In the genomic region with DNA sequence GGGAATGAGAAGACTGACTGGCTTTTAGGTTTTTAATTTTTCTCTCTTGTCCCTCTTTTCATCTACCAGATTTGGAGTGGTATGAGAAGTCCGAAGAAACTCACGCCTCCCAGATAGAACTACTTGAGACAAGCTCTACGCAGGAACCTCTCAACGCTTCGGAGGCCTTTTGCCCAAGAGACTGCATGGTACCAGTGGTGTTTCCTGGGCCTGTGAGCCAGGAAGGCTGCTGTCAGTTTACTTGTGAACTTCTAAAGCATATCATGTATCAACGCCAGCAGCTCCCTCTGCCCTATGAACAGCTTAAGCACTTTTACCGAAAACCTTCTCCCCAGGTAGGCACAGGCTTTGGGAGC, we compare ENCODE assay signal across 8 cellular contexts. TPM values are rescaled to one million over a fixed set of nuclear protein-coding genes. Genes with fewer than 3 reads are reported as not detected.
DNase-seq lines count a peak whose midpoint lies in the region; ATAC-seq and TF ChIP-seq lines count a peak whose summit lies in the region.

No MANE protein-coding gene starts in this region.

- H3K9me3 Mint-ChIP-seq in activated CD8-positive, alpha-beta T cell treated with anti-CD3 and anti-CD28 coated beads for 36 hours = no peaks in the 10 kb centered on the region
- H3K9me3 Mint-ChIP-seq in glutamatergic neuron (ENCODE audit: unreplicated experiment) = peaks cover 6% of the 10 kb centered on the region

- H3K27me3 ChIP-seq in BLaER1 = no peaks in the 10 kb centered on the region

- POLR2A ChIA-PET in activated CD8-positive, alpha-beta T cell treated with anti-CD3 and anti-CD28 coated beads for 36 hours (lab: Charles Lee) = interaction anchor here (0.7 to 2.6 kb wide), 6 partner anchors 9 to 205 kb away, joined by 3 to 15 read pairs (median 3); a partner anchor contains a TSS

- intact Hi-C loops in activated CD8-positive, alpha-beta T cell treated with anti-CD3 and anti-CD28 coated beads for 36 hours (cut with micrococcal nuclease) = no loop called here

- peak overlapping the region; percentile 90 for H3K4me3 Mint-ChIP-seq in activated CD8-positive, alpha-beta T cell treated with anti-CD3 and anti-CD28 coated beads for 36 hours
- H3K4me3 Mint-ChIP-seq in glutamatergic neuron (ENCODE audit: unreplicated experiment) = peak overlapping the region; percentile 97

- peaks cover 33% of the 10 kb centered on the region for H3K4me1 Mint-ChIP-seq in activated CD8-positive, alpha-beta T cell treated with anti-CD3 and anti-CD28 coated beads for 36 hours (ENCODE audit: low read depth)
- peaks cover 7% of the 10 kb centered on the region for H3K4me1 Mint-ChIP-seq in glutamatergic neuron (ENCODE audit: low read depth, unreplicated experiment)

- no peaks in the 10 kb centered on the region for H3K9me3 ChIP-seq in BLaER1

- peaks cover 77% of the 10 kb centered on the region for H3K4me1 ChIP-seq in BLaER1

- H3K36me3 Mint-ChIP-seq in activated CD8-positive, alpha-beta T cell treated with anti-CD3 and anti-CD28 coated beads for 36 hours (ENCODE audit: low read depth) = peaks cover 35% of the 10 kb centered on the region
- peaks cover 5% of the 10 kb centered on the region for H3K36me3 Mint-ChIP-seq in glutamatergic neuron (ENCODE audit: unreplicated experiment)

- ATAC-seq in activated CD8-positive, alpha-beta T cell treated with anti-CD3 and anti-CD28 coated beads for 36 hours = peak; percentile 11
- ATAC-seq in HG02938 (IDR thresholded peaks at IDR 0.05; ENCODE audit: unreplicated experiment) = no peak

- CTCF ChIA-PET in activated CD8-positive, alpha-beta T cell treated with anti-CD3 and anti-CD28 coated beads for 36 hours (lab: Charles Lee) = interaction anchor here (0.6 to 2.1 kb wide), 11 partner anchors 9 to 443 kb away, joined by 3 to 6 read pairs (median 3); no protein-coding TSS in a partner anchor

- H3K27ac ChIP-seq in BLaER1 = peak overlapping the region; percentile 91

- peaks cover 46% of the 10 kb centered on the region for H3K36me3 ChIP-seq in BLaER1

- TF ChIP-seq CTCF in HFF-Myc (IDR thresholded peaks at IDR 0.05; ENCODE audit: low read depth, low read length, missing control alignments) = no peak
- TF ChIP-seq CTCF in activated CD8-positive, alpha-beta T cell treated with anti-CD3 and anti-CD28 coated beads for 36 hours (IDR thresholded peaks at IDR 0.05) = no peak
- no peak for TF ChIP-seq CTCF in glutamatergic neuron (IDR thresholded peaks at IDR 0.05; ENCODE audit: partially characterized antibody, unreplicated experiment)

- peaks cover 49% of the 10 kb centered on the region for H4K20me1 ChIP-seq in BLaER1

- H3K4me2 ChIP-seq in BLaER1 = peak overlapping the region; percentile 93

- H3K4me3 ChIP-seq in BLaER1 (peak overlapping the region; percentile 81), HFF-Myc (replicated peaks; ENCODE audit: low read depth, low read length) (peak overlapping the region; percentile 69), skeletal muscle cell (ENCODE audit: low read depth, low read length) (peak overlapping the region; percentile 88)

- peak overlapping the region; percentile 88 for H3K9ac ChIP-seq in BLaER1

- DNase-seq in HFF-Myc (ENCODE audit: extremely low read depth, low read depth) (no peak), glutamatergic neuron (no peak), skeletal muscle cell (ENCODE audit: low read depth) (no peak), A172 (ENCODE audit: low spot score) (no peak), ureter (ENCODE audit: low spot score) (no peak)
- peak; percentile 30 for DNase-seq in activated CD8-positive, alpha-beta T cell treated with anti-CD3 and anti-CD28 coated beads for 36 hours

- peak overlapping the region; percentile 93 for H3K27ac Mint-ChIP-seq in activated CD8-positive, alpha-beta T cell treated with anti-CD3 and anti-CD28 coated beads for 36 hours
- peak overlapping the region; percentile 97 for H3K27ac Mint-ChIP-seq in glutamatergic neuron (ENCODE audit: unreplicated experiment)

- no peaks in the 10 kb centered on the region for H3K27me3 Mint-ChIP-seq in activated CD8-positive, alpha-beta T cell treated with anti-CD3 and anti-CD28 coated beads for 36 hours
- H3K27me3 Mint-ChIP-seq in glutamatergic neuron (ENCODE audit: unreplicated experiment) = peaks cover 2% of the 10 kb centered on the region

RNA-seq across cellular contexts. Expression of a gene that starts 0.7 kb away (rescaled TPM):
- 10 to 100 TPM; 29.0 to 31.7 TPM for total RNA-seq in activated CD8-positive, alpha-beta T cell treated with anti-CD3 and anti-CD28 coated beads for 36 hours
- total RNA-seq in glutamatergic neuron (ENCODE audit: unreplicated experiment) = 38.8 TPM
- 23.0 and 38.0 TPM in 2 replicates for total RNA-seq in A172 (2014; rRNA removed; shearing (Covaris generic))
- total RNA-seq in ureter = 27.2 TPM

RNA-seq across cellular contexts. Expression of a gene that starts 7.2 kb away (rescaled TPM):
- 10 to 100 TPM; 46.2 to 55.3 TPM for total RNA-seq in activated CD8-positive, alpha-beta T cell treated with anti-CD3 and anti-CD28 coated beads for 36 hours
- total RNA-seq in glutamatergic neuron (ENCODE audit: unreplicated experiment) (114 TPM), ureter (74.1 TPM)
- total RNA-seq in A172 (2014; rRNA removed; shearing (Covaris generic)) = 25.3 and 40.4 TPM in 2 replicates

RNA-seq across cellular contexts. Expression of a gene that starts 8.5 kb away (rescaled TPM):
- under 1 TPM in 1 of 2 experiments, not detected in 1; 0.11 TPM for total RNA-seq in activated CD8-positive, alpha-beta T cell treated with anti-CD3 and anti-CD28 coated beads for 36 hours
- total RNA-seq in glutamatergic neuron (ENCODE audit: unreplicated experiment) (0.22 TPM), ureter (0.68 TPM)
- not detected in 2 replicates for total RNA-seq in A172 (2014; rRNA removed; shearing (Covaris generic))

RNA-seq across cellular contexts. Expression of a gene that starts 51.3 kb away (rescaled TPM):
- total RNA-seq in activated CD8-positive, alpha-beta T cell treated with anti-CD3 and anti-CD28 coated beads for 36 hours = 10 to 100 TPM; 45.4 to 52.9 TPM
- total RNA-seq in glutamatergic neuron (ENCODE audit: unreplicated experiment) (27.7 TPM), ureter (41.8 TPM)
- 84.5 and 93.4 TPM in 2 replicates for total RNA-seq in A172 (2014; rRNA removed; shearing (Covaris generic))
